In the genomic region with DNA sequence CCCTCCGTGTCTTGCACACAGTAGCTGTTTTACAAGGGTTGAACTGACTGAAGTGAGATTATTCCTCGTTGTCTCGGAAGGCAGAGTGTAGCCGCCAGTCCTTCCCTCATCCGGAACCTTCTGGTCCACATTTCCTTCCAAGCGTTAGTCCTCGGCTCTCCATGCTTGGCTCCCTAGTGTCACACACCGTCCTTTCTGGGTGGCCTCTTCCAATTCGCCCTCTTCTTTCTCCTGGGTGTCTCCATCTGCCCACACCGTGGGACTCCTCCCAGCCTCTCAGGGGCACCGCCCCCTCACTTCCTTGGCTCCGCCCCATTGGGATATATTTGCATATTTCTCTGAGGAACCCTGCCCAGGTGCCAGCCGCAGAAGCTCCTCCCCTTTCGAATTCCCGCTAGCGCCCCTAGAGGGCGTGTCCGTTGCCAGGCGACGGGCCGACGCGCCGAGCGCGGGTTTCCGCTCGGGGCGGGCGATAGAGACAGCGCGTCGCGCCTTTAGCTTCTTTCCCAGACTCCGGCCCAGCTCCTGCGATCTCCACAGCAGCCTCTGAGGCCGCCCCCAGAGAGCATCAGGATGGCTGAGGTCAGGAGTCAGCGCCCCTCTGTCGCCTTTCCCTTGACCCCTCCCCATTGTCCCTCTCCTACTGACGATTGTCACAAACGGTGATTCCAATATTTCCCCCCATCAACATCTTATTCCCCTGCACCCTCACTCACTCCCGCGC, we compare ENCODE assay signal across 1 cellular context.
TF ChIP-seq lines count a peak whose summit lies in the region.

A gene with protein sequence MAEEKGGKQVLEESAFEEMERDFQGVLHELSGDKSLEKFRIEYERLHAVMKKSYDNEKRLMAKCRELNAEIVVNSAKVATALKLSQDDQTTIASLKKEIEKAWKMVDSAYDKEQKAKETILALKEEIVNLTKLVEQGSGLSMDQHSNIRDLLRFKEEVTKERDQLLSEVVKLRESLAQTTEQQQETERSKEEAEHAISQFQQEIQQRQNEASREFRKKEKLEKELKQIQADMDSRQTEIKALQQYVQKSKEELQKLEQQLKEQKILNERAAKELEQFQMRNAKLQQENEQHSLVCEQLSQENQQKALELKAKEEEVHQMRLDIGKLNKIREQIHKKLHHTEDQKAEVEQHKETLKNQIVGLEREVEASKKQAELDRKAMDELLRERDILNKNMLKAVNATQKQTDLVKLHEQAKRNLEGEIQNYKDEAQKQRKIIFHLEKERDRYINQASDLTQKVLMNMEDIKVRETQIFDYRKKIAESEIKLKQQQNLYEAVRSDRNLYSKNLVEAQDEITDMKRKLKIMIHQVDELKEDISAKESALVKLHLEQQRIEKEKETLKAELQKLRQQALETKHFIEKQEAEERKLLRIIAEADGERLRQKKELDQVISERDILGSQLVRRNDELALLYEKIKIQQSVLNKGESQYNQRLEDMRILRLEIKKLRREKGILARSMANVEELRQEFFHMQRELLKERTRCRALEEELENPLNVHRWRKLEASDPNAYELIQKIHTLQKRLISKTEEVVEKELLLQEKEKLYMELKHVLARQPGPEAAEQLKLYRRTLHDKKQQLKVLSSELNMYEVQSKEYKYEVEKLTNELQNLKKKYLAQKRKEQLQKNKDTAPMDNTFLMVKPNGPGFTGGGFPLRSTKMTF (plus strand): TSS at position 509 of the 724 bp plus-strand sequence. CDS start 65 bp downstream, at position 574.

TF ChIP-seq in HepG2, 621 proteins besides CTCF, POLR2A, EP300 and RAD21 (continues in another document):
- TF ChIP-seq HNRNPLL (IDR thresholded peaks at IDR 0.05; ENCODE audit: low read depth, low read length, poor library complexity, severe bottlenecking): peak; percentile 38
- peak; percentile 51; the same call in 1 of the 2 replicates for TF ChIP-seq SIN3A (IDR thresholded peaks at IDR 0.05; ENCODE audit: borderline replicate concordance, low read depth, low read length)
- TF ChIP-seq, protein P1, sequence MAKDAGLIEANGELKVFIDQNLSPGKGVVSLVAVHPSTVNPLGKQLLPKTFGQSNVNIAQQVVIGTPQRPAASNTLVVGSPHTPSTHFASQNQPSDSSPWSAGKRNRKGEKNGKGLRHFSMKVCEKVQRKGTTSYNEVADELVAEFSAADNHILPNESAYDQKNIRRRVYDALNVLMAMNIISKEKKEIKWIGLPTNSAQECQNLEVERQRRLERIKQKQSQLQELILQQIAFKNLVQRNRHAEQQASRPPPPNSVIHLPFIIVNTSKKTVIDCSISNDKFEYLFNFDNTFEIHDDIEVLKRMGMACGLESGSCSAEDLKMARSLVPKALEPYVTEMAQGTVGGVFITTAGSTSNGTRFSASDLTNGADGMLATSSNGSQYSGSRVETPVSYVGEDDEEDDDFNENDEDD (CRISPR knock-in tag; IDR thresholded peaks at IDR 0.05; ENCODE audit: borderline replicate concordance): peak; percentile 24; the same call in 1 of the 2 replicates
- no peak for TF ChIP-seq ZNF616 (CRISPR knock-in tag; IDR thresholded peaks at IDR 0.05; ENCODE audit: low read depth)
- TF ChIP-seq MIXL1 (CRISPR knock-in tag; IDR thresholded peaks at IDR 0.05): no peak
- TF ChIP-seq SP1 (IDR thresholded peaks at IDR 0.05): no peak
- peak; percentile 55; the same call in 1 of the 2 replicates for TF ChIP-seq SP1 (CRISPR knock-in tag; IDR thresholded peaks at IDR 0.05)
- TF ChIP-seq, protein P2, sequence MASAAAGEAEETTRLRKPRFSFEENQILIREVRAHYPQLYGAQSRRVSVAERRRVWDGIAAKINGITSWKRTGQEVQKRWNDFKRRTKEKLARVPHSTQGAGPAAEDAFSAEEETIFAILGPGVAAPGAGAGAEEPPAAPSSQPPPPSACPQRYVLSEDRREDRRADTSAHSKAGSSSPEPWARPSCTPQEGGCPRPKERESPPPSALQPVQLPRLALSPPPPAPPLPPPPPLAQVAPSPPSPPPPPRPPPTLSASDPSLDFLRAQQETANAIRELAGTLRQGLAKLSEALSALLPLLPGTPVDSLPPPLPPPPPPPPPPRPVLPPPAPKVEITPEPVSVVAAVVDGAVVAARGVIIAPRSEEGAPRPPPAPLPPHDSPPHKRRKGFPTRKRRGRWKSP (CRISPR knock-in tag; IDR thresholded peaks at IDR 0.05): no peak
- no peak for TF ChIP-seq REXO4 (CRISPR knock-in tag; IDR thresholded peaks at IDR 0.05; ENCODE audit: borderline replicate concordance)
- TF ChIP-seq, protein P3, sequence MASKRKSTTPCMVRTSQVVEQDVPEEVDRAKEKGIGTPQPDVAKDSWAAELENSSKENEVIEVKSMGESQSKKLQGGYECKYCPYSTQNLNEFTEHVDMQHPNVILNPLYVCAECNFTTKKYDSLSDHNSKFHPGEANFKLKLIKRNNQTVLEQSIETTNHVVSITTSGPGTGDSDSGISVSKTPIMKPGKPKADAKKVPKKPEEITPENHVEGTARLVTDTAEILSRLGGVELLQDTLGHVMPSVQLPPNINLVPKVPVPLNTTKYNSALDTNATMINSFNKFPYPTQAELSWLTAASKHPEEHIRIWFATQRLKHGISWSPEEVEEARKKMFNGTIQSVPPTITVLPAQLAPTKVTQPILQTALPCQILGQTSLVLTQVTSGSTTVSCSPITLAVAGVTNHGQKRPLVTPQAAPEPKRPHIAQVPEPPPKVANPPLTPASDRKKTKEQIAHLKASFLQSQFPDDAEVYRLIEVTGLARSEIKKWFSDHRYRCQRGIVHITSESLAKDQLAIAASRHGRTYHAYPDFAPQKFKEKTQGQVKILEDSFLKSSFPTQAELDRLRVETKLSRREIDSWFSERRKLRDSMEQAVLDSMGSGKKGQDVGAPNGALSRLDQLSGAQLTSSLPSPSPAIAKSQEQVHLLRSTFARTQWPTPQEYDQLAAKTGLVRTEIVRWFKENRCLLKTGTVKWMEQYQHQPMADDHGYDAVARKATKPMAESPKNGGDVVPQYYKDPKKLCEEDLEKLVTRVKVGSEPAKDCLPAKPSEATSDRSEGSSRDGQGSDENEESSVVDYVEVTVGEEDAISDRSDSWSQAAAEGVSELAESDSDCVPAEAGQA (IDR thresholded peaks at IDR 0.05; ENCODE audit: low read depth): no peak
- TF ChIP-seq, protein P3 (CRISPR knock-in tag; IDR thresholded peaks at IDR 0.05; ENCODE audit: borderline replicate concordance): no peak
- TF ChIP-seq EZH2 (conservative IDR thresholded peaks at IDR 0.05; ENCODE audit: low read depth, low read length): no peak
- no peak for TF ChIP-seq MEF2D (CRISPR knock-in tag; IDR thresholded peaks at IDR 0.05)
- peak; percentile 30; the same call in 1 of the 2 replicates for TF ChIP-seq HOXA3 (CRISPR knock-in tag; IDR thresholded peaks at IDR 0.05)
- no peak for TF ChIP-seq ZNF615 (CRISPR knock-in tag; IDR thresholded peaks at IDR 0.05; ENCODE audit: borderline replicate concordance)
- TF ChIP-seq, protein P4, sequence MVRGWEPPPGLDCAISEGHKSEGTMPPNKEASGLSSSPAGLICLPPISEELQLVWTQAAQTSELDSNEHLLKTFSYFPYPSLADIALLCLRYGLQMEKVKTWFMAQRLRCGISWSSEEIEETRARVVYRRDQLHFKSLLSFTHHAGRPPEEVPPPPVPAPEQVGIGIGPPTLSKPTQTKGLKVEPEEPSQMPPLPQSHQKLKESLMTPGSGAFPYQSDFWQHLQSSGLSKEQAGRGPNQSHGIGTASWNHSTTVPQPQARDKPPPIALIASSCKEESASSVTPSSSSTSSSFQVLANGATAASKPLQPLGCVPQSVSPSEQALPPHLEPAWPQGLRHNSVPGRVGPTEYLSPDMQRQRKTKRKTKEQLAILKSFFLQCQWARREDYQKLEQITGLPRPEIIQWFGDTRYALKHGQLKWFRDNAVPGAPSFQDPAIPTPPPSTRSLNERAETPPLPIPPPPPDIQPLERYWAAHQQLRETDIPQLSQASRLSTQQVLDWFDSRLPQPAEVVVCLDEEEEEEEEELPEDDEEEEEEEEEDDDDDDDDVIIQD (CRISPR knock-in tag; IDR thresholded peaks at IDR 0.05; ENCODE audit: low read depth): 0 out of 2 replicates have a peak, but pooled peaks have one; percentile 11
- TF ChIP-seq ATM (IDR thresholded peaks at IDR 0.05; ENCODE audit: borderline replicate concordance): no peak
- TF ChIP-seq, protein P5, sequence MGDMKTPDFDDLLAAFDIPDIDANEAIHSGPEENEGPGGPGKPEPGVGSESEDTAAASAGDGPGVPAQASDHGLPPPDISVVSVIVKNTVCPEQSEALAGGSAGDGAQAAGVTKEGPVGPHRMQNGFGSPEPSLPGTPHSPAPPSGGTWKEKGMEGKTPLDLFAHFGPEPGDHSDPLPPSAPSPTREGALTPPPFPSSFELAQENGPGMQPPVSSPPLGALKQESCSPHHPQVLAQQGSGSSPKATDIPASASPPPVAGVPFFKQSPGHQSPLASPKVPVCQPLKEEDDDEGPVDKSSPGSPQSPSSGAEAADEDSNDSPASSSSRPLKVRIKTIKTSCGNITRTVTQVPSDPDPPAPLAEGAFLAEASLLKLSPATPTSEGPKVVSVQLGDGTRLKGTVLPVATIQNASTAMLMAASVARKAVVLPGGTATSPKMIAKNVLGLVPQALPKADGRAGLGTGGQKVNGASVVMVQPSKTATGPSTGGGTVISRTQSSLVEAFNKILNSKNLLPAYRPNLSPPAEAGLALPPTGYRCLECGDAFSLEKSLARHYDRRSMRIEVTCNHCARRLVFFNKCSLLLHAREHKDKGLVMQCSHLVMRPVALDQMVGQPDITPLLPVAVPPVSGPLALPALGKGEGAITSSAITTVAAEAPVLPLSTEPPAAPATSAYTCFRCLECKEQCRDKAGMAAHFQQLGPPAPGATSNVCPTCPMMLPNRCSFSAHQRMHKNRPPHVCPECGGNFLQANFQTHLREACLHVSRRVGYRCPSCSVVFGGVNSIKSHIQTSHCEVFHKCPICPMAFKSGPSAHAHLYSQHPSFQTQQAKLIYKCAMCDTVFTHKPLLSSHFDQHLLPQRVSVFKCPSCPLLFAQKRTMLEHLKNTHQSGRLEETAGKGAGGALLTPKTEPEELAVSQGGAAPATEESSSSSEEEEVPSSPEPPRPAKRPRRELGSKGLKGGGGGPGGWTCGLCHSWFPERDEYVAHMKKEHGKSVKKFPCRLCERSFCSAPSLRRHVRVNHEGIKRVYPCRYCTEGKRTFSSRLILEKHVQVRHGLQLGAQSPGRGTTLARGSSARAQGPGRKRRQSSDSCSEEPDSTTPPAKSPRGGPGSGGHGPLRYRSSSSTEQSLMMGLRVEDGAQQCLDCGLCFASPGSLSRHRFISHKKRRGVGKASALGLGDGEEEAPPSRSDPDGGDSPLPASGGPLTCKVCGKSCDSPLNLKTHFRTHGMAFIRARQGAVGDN (CRISPR knock-in tag; IDR thresholded peaks at IDR 0.05): peak; percentile 35; the same call in 1 of the 2 replicates
- TF ChIP-seq GATAD2A (CRISPR knock-in tag; IDR thresholded peaks at IDR 0.05): no peak
- TF ChIP-seq, protein P6, sequence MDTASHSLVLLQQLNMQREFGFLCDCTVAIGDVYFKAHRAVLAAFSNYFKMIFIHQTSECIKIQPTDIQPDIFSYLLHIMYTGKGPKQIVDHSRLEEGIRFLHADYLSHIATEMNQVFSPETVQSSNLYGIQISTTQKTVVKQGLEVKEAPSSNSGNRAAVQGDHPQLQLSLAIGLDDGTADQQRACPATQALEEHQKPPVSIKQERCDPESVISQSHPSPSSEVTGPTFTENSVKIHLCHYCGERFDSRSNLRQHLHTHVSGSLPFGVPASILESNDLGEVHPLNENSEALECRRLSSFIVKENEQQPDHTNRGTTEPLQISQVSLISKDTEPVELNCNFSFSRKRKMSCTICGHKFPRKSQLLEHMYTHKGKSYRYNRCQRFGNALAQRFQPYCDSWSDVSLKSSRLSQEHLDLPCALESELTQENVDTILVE (CRISPR knock-in tag; IDR thresholded peaks at IDR 0.05): no peak
- TF ChIP-seq HOXD1 (CRISPR knock-in tag; IDR thresholded peaks at IDR 0.05): no peak
- no peak for TF ChIP-seq NFE2L2 (IDR thresholded peaks at IDR 0.05; ENCODE audit: low read length)
- peak; percentile 62 for TF ChIP-seq RBM22 (optimal IDR thresholded peaks at IDR 0.05; ENCODE audit: low read length)
- no peak for TF ChIP-seq FLYWCH1 (CRISPR knock-in tag; IDR thresholded peaks at IDR 0.05)
- TF ChIP-seq TARDBP (CRISPR knock-in tag; IDR thresholded peaks at IDR 0.05): no peak
- TF ChIP-seq GABPB1 (CRISPR knock-in tag; IDR thresholded peaks at IDR 0.05): peak; percentile 81
- TF ChIP-seq ZNF264 (CRISPR knock-in tag; IDR thresholded peaks at IDR 0.05): no peak
- 0 out of 2 replicates have a peak, but pooled peaks have one; percentile 34 for TF ChIP-seq KAT8 (CRISPR knock-in tag; IDR thresholded peaks at IDR 0.05)
- no peak for TF ChIP-seq ZNF776 (CRISPR knock-in tag; IDR thresholded peaks at IDR 0.05)
- TF ChIP-seq SAP130 (CRISPR knock-in tag; IDR thresholded peaks at IDR 0.05; ENCODE audit: low read depth): peak; percentile 59
- no peak for TF ChIP-seq ZNF367 (CRISPR knock-in tag; IDR thresholded peaks at IDR 0.05; ENCODE audit: borderline replicate concordance)
- TF ChIP-seq, protein P7, sequence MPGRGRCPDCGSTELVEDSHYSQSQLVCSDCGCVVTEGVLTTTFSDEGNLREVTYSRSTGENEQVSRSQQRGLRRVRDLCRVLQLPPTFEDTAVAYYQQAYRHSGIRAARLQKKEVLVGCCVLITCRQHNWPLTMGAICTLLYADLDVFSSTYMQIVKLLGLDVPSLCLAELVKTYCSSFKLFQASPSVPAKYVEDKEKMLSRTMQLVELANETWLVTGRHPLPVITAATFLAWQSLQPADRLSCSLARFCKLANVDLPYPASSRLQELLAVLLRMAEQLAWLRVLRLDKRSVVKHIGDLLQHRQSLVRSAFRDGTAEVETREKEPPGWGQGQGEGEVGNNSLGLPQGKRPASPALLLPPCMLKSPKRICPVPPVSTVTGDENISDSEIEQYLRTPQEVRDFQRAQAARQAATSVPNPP (CRISPR knock-in tag; IDR thresholded peaks at IDR 0.05): no peak
- TF ChIP-seq, protein P8, sequence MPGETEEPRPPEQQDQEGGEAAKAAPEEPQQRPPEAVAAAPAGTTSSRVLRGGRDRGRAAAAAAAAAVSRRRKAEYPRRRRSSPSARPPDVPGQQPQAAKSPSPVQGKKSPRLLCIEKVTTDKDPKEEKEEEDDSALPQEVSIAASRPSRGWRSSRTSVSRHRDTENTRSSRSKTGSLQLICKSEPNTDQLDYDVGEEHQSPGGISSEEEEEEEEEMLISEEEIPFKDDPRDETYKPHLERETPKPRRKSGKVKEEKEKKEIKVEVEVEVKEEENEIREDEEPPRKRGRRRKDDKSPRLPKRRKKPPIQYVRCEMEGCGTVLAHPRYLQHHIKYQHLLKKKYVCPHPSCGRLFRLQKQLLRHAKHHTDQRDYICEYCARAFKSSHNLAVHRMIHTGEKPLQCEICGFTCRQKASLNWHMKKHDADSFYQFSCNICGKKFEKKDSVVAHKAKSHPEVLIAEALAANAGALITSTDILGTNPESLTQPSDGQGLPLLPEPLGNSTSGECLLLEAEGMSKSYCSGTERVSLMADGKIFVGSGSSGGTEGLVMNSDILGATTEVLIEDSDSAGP (CRISPR knock-in tag; IDR thresholded peaks at IDR 0.05; ENCODE audit: borderline replicate concordance): peak; percentile 47; the same call in 1 of the 2 replicates
